1 cellular context compared by ENCODE assay signal in the genomic region with DNA sequence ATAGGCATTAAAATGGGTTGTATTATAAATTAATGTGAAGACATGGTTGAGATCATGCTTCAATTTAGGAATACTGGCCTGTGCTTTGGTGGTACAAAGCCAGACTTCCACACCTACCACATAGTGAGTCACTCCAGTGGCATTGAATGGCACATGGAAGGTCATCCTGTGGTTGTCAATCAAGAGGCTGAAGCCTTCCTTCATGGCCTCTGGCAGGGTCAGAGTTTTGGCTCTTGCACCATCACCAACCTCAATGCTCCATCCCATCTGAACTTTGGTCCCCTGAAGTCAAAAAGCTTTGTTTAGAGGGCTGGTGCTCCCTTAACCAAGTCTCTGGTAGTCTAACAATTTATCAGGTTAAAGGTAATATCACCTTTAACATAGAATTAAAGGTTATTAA.
TF ChIP-seq lines count a peak whose summit lies in the region.

No MANE protein-coding gene starts in this region.

TF ChIP-seq in HepG2, 621 proteins besides CTCF, POLR2A, EP300 and RAD21 (continued from another document and continues in another):
- TF ChIP-seq, protein P1, sequence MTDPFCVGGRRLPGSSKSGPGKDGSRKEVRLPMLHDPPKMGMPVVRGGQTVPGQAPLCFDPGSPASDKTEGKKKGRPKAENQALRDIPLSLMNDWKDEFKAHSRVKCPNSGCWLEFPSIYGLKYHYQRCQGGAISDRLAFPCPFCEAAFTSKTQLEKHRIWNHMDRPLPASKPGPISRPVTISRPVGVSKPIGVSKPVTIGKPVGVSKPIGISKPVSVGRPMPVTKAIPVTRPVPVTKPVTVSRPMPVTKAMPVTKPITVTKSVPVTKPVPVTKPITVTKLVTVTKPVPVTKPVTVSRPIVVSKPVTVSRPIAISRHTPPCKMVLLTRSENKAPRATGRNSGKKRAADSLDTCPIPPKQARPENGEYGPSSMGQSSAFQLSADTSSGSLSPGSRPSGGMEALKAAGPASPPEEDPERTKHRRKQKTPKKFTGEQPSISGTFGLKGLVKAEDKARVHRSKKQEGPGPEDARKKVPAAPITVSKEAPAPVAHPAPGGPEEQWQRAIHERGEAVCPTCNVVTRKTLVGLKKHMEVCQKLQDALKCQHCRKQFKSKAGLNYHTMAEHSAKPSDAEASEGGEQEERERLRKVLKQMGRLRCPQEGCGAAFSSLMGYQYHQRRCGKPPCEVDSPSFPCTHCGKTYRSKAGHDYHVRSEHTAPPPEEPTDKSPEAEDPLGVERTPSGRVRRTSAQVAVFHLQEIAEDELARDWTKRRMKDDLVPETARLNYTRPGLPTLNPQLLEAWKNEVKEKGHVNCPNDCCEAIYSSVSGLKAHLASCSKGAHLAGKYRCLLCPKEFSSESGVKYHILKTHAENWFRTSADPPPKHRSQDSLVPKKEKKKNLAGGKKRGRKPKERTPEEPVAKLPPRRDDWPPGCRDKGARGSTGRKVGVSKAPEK (CRISPR knock-in tag; IDR thresholded peaks at IDR 0.05; ENCODE audit: borderline replicate concordance) = no peak
- TF ChIP-seq NR2F6 (IDR thresholded peaks at IDR 0.05) (0 out of 2 replicates have a peak, but pooled peaks have one; percentile 16), NR2F6 (CRISPR knock-in tag; IDR thresholded peaks at IDR 0.05) (peak; percentile 34; the same call in 1 of the 2 replicates), ZNF264 (CRISPR knock-in tag; IDR thresholded peaks at IDR 0.05) (0 out of 2 replicates have a peak, but pooled peaks have one; percentile 12), ZNF296 (CRISPR knock-in tag; conservative IDR thresholded peaks at IDR 0.05) (no peak), SMARCC2 (IDR thresholded peaks at IDR 0.05) (no peak), PCBP2 (optimal IDR thresholded peaks at IDR 0.05; ENCODE audit: low read depth, low read length, poor library complexity, severe bottlenecking) (no peak), HHEX (CRISPR knock-in tag; IDR thresholded peaks at IDR 0.05) (0 out of 2 replicates have a peak, but pooled peaks have one; percentile 25), MYNN (CRISPR knock-in tag; IDR thresholded peaks at IDR 0.05; ENCODE audit: low read depth) (no peak), CEBPB (IDR thresholded peaks at IDR 0.05; ENCODE audit: borderline replicate concordance, low read depth, low read length) (peak; percentile 77), AKAP8 (CRISPR knock-in tag; IDR thresholded peaks at IDR 0.05) (no peak), SMAD1 (CRISPR knock-in tag; IDR thresholded peaks at IDR 0.05; ENCODE audit: borderline replicate concordance, low read depth) (no peak), ZNF354B (CRISPR knock-in tag; IDR thresholded peaks at IDR 0.05) (no peak), AGO1 (IDR thresholded peaks at IDR 0.05; ENCODE audit: low read depth, low read length, poor library complexity, severe bottlenecking) (no peak), ZNF746 (CRISPR knock-in tag; IDR thresholded peaks at IDR 0.05) (no peak), DMAP1 (CRISPR knock-in tag; IDR thresholded peaks at IDR 0.05) (no peak), CCAR2 (optimal IDR thresholded peaks at IDR 0.05; ENCODE audit: low read depth, low read length) (no peak), NFYC (CRISPR knock-in tag; IDR thresholded peaks at IDR 0.05) (no peak), KDM4B (CRISPR knock-in tag; IDR thresholded peaks at IDR 0.05) (no peak), MIXL1 (CRISPR knock-in tag; IDR thresholded peaks at IDR 0.05) (no peak), ZFYVE20 (CRISPR knock-in tag; IDR thresholded peaks at IDR 0.05; ENCODE audit: borderline replicate concordance, low read depth) (no peak), ZSCAN25 (CRISPR knock-in tag; IDR thresholded peaks at IDR 0.05) (no peak), STAG1 (CRISPR knock-in tag; IDR thresholded peaks at IDR 0.05) (no peak), ZNF747 (CRISPR knock-in tag; IDR thresholded peaks at IDR 0.05; ENCODE audit: borderline replicate concordance) (no peak), ZNF44 (CRISPR knock-in tag; IDR thresholded peaks at IDR 0.05) (no peak), ZMYM4 (CRISPR knock-in tag; IDR thresholded peaks at IDR 0.05) (0 out of 2 replicates have a peak, but pooled peaks have one; percentile 34), SNAI1 (CRISPR knock-in tag; IDR thresholded peaks at IDR 0.05; ENCODE audit: borderline replicate concordance) (no peak), POLR2AphosphoS5 (IDR thresholded peaks at IDR 0.05; ENCODE audit: low read depth, low read length) (no peak), NR3C1 (CRISPR knock-in tag; IDR thresholded peaks at IDR 0.05) (no peak), SOX6 (IDR thresholded peaks at IDR 0.05) (no peak), SOX6 (CRISPR knock-in tag; IDR thresholded peaks at IDR 0.05) (peak; percentile 54; the same call in 1 of the 2 replicates)
- TF ChIP-seq, protein P2, sequence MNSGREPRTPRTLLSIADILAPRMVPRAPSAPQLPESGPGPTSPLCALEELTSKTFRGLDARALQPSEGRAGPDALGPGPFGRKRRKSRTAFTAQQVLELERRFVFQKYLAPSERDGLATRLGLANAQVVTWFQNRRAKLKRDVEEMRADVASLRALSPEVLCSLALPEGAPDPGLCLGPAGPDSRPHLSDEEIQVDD (CRISPR knock-in tag; IDR thresholded peaks at IDR 0.05; ENCODE audit: borderline replicate concordance) = no peak
- TF ChIP-seq, protein P3, sequence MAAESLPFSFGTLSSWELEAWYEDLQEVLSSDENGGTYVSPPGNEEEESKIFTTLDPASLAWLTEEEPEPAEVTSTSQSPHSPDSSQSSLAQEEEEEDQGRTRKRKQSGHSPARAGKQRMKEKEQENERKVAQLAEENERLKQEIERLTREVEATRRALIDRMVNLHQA (CRISPR knock-in tag; IDR thresholded peaks at IDR 0.05) = no peak
- TF ChIP-seq, protein P4, sequence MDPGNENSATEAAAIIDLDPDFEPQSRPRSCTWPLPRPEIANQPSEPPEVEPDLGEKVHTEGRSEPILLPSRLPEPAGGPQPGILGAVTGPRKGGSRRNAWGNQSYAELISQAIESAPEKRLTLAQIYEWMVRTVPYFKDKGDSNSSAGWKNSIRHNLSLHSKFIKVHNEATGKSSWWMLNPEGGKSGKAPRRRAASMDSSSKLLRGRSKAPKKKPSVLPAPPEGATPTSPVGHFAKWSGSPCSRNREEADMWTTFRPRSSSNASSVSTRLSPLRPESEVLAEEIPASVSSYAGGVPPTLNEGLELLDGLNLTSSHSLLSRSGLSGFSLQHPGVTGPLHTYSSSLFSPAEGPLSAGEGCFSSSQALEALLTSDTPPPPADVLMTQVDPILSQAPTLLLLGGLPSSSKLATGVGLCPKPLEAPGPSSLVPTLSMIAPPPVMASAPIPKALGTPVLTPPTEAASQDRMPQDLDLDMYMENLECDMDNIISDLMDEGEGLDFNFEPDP (CRISPR knock-in tag; conservative IDR thresholded peaks at IDR 0.05) = 0 out of 2 replicates have a peak, but pooled peaks have one; percentile 34
- TF ChIP-seq, protein P5, sequence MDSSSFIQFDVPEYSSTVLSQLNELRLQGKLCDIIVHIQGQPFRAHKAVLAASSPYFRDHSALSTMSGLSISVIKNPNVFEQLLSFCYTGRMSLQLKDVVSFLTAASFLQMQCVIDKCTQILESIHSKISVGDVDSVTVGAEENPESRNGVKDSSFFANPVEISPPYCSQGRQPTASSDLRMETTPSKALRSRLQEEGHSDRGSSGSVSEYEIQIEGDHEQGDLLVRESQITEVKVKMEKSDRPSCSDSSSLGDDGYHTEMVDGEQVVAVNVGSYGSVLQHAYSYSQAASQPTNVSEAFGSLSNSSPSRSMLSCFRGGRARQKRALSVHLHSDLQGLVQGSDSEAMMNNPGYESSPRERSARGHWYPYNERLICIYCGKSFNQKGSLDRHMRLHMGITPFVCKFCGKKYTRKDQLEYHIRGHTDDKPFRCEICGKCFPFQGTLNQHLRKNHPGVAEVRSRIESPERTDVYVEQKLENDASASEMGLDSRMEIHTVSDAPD (CRISPR knock-in tag; IDR thresholded peaks at IDR 0.05) = 0 out of 2 replicates have a peak, but pooled peaks have one; percentile 48
- TF ChIP-seq, protein P6, sequence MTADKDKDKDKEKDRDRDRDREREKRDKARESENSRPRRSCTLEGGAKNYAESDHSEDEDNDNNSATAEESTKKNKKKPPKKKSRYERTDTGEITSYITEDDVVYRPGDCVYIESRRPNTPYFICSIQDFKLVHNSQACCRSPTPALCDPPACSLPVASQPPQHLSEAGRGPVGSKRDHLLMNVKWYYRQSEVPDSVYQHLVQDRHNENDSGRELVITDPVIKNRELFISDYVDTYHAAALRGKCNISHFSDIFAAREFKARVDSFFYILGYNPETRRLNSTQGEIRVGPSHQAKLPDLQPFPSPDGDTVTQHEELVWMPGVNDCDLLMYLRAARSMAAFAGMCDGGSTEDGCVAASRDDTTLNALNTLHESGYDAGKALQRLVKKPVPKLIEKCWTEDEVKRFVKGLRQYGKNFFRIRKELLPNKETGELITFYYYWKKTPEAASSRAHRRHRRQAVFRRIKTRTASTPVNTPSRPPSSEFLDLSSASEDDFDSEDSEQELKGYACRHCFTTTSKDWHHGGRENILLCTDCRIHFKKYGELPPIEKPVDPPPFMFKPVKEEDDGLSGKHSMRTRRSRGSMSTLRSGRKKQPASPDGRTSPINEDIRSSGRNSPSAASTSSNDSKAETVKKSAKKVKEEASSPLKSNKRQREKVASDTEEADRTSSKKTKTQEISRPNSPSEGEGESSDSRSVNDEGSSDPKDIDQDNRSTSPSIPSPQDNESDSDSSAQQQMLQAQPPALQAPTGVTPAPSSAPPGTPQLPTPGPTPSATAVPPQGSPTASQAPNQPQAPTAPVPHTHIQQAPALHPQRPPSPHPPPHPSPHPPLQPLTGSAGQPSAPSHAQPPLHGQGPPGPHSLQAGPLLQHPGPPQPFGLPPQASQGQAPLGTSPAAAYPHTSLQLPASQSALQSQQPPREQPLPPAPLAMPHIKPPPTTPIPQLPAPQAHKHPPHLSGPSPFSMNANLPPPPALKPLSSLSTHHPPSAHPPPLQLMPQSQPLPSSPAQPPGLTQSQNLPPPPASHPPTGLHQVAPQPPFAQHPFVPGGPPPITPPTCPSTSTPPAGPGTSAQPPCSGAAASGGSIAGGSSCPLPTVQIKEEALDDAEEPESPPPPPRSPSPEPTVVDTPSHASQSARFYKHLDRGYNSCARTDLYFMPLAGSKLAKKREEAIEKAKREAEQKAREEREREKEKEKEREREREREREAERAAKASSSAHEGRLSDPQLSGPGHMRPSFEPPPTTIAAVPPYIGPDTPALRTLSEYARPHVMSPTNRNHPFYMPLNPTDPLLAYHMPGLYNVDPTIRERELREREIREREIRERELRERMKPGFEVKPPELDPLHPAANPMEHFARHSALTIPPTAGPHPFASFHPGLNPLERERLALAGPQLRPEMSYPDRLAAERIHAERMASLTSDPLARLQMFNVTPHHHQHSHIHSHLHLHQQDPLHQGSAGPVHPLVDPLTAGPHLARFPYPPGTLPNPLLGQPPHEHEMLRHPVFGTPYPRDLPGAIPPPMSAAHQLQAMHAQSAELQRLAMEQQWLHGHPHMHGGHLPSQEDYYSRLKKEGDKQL (CRISPR knock-in tag; IDR thresholded peaks at IDR 0.05; ENCODE audit: low read depth) = no peak
- TF ChIP-seq, protein P7, sequence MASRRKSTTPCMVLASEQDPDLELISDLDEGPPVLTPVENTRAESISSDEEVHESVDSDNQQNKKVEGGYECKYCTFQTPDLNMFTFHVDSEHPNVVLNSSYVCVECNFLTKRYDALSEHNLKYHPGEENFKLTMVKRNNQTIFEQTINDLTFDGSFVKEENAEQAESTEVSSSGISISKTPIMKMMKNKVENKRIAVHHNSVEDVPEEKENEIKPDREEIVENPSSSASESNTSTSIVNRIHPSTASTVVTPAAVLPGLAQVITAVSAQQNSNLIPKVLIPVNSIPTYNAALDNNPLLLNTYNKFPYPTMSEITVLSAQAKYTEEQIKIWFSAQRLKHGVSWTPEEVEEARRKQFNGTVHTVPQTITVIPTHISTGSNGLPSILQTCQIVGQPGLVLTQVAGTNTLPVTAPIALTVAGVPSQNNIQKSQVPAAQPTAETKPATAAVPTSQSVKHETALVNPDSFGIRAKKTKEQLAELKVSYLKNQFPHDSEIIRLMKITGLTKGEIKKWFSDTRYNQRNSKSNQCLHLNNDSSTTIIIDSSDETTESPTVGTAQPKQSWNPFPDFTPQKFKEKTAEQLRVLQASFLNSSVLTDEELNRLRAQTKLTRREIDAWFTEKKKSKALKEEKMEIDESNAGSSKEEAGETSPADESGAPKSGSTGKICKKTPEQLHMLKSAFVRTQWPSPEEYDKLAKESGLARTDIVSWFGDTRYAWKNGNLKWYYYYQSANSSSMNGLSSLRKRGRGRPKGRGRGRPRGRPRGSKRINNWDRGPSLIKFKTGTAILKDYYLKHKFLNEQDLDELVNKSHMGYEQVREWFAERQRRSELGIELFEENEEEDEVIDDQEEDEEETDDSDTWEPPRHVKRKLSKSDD (CRISPR knock-in tag; IDR thresholded peaks at IDR 0.05; ENCODE audit: low read depth) = no peak
- TF ChIP-seq, protein P8, sequence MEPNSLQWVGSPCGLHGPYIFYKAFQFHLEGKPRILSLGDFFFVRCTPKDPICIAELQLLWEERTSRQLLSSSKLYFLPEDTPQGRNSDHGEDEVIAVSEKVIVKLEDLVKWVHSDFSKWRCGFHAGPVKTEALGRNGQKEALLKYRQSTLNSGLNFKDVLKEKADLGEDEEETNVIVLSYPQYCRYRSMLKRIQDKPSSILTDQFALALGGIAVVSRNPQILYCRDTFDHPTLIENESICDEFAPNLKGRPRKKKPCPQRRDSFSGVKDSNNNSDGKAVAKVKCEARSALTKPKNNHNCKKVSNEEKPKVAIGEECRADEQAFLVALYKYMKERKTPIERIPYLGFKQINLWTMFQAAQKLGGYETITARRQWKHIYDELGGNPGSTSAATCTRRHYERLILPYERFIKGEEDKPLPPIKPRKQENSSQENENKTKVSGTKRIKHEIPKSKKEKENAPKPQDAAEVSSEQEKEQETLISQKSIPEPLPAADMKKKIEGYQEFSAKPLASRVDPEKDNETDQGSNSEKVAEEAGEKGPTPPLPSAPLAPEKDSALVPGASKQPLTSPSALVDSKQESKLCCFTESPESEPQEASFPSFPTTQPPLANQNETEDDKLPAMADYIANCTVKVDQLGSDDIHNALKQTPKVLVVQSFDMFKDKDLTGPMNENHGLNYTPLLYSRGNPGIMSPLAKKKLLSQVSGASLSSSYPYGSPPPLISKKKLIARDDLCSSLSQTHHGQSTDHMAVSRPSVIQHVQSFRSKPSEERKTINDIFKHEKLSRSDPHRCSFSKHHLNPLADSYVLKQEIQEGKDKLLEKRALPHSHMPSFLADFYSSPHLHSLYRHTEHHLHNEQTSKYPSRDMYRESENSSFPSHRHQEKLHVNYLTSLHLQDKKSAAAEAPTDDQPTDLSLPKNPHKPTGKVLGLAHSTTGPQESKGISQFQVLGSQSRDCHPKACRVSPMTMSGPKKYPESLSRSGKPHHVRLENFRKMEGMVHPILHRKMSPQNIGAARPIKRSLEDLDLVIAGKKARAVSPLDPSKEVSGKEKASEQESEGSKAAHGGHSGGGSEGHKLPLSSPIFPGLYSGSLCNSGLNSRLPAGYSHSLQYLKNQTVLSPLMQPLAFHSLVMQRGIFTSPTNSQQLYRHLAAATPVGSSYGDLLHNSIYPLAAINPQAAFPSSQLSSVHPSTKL (CRISPR knock-in tag; IDR thresholded peaks at IDR 0.05) = peak; percentile 51
- TF ChIP-seq, protein P9, sequence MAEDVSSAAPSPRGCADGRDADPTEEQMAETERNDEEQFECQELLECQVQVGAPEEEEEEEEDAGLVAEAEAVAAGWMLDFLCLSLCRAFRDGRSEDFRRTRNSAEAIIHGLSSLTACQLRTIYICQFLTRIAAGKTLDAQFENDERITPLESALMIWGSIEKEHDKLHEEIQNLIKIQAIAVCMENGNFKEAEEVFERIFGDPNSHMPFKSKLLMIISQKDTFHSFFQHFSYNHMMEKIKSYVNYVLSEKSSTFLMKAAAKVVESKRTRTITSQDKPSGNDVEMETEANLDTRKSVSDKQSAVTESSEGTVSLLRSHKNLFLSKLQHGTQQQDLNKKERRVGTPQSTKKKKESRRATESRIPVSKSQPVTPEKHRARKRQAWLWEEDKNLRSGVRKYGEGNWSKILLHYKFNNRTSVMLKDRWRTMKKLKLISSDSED (CRISPR knock-in tag; IDR thresholded peaks at IDR 0.05) = no peak
